ENCODE assay signal across 8 cellular contexts in genomic region chr9:21789541-21790037, GRCh38. TPM values are rescaled to one million over a fixed set of nuclear protein-coding genes. Genes with fewer than 3 reads are reported as not detected.
A peak's percentile ranks its signal among the peaks of the same experiment; 100 is the strongest.
DNase-seq lines count a peak whose midpoint lies in the region; ATAC-seq and TF ChIP-seq lines count a peak whose summit lies in the region.

No MANE protein-coding gene starts in this region.

- TF ChIP-seq CTCF in HCT116 (IDR thresholded peaks at IDR 0.05 in 2 of 3, conservative IDR thresholded peaks at IDR 0.05 in 1 of 3; ENCODE audit: borderline replicate concordance in 1 of 3, insufficient read depth in 1 of 3, low read depth in 2 of 3, low read length in 2 of 3): peak; percentile 50 to 96 (median 85)
- peak; percentile 80 for TF ChIP-seq CTCF in Loucy (conservative IDR thresholded peaks at IDR 0.05; ENCODE audit: low read length)
- TF ChIP-seq CTCF in astrocyte of the spinal cord (IDR thresholded peaks at IDR 0.05; ENCODE audit: low read depth, low read length): peak; percentile 69
- TF ChIP-seq CTCF in smooth muscle cell (IDR thresholded peaks at IDR 0.05; ENCODE audit: borderline replicate concordance, insufficient read depth, poor library complexity, severe bottlenecking): peak; percentile 78

- peak; percentile 76 for ATAC-seq in HCT116

- CTCF ChIA-PET in HCT116 (lab: Charles Lee): interaction anchor here (0.7 to 2.6 kb wide), 14 partner anchors 10 to 554 kb away, joined by 3 to 29 read pairs (median 6); no protein-coding TSS in a partner anchor

- H3K4me3 ChIP-seq in HCT116 (replicated peaks in 1 of 2; ENCODE audit: low read depth in 1 of 2, low read length in 2 of 2) (no peak overlapping the region), Loucy (ENCODE audit: low read length, poor library complexity, severe bottlenecking) (peak overlapping the region; percentile 65), astrocyte of the spinal cord (ENCODE audit: low read depth, low read length) (peak overlapping the region; percentile 27), iPS-15b (ENCODE audit: low read depth, low read length) (peak overlapping the region; percentile 19), smooth muscle cell (peak overlapping the region; percentile 42)

- H4K20me1 ChIP-seq in HCT116 (ENCODE audit: insufficient read depth) (no peaks in the 10 kb centered on the region), Loucy (ENCODE audit: insufficient read depth, low read length, poor library complexity, severe bottlenecking) (no peaks in the 10 kb centered on the region), smooth muscle cell (ENCODE audit: low read depth) (no peaks in the 10 kb centered on the region)

- BruUV-seq in HCT116 (replicated peaks; lab: Mats Ljungman, UMichigan): no TSS peak

- intact Hi-C loops in HCT116 (cut with micrococcal nuclease): loop anchor here (2.0 to 10.0 kb wide), 9 partner anchors 105 to 592 kb away; no protein-coding TSS in a partner anchor

- peak overlapping the region; percentile 64 for H3K9ac ChIP-seq in HCT116 (ENCODE audit: low read length)
- H3K9ac ChIP-seq in Loucy (ENCODE audit: low read depth, low read length, poor library complexity, severe bottlenecking): no peak overlapping the region
- H3K9ac ChIP-seq in iPS-15b (ENCODE audit: low read depth, low read length): no peak overlapping the region
- H3K9ac ChIP-seq in smooth muscle cell (ENCODE audit: low read depth): no peak overlapping the region

- H3K36me3 ChIP-seq in HCT116 (ENCODE audit: control insufficient read depth in 1 of 2, insufficient read depth in 2 of 2, low read length in 2 of 2) (no peaks in the 10 kb centered on the region), Loucy (ENCODE audit: insufficient read depth, low read length) (no peaks in the 10 kb centered on the region), iPS-15b (ENCODE audit: control insufficient read depth, insufficient read depth, low read length) (no peaks in the 10 kb centered on the region), smooth muscle cell (ENCODE audit: low read depth) (no peaks in the 10 kb centered on the region)

- WGBS in smooth muscle cell (ENCODE audit: low lambda C conversion rate): 0% methylated on average over 2 of the region's 2 CpGs

- H3K27ac ChIP-seq in HCT116 (ENCODE audit: low read depth, low read length): peak overlapping the region; percentile 97
- no peak overlapping the region for H3K27ac ChIP-seq in smooth muscle cell (ENCODE audit: low read depth)

- H3K79me2 ChIP-seq in HCT116 (ENCODE audit: insufficient read depth, low read length) (peaks cover 26% of the 10 kb centered on the region), Loucy (ENCODE audit: insufficient read depth, low read length) (no peaks in the 10 kb centered on the region), smooth muscle cell (ENCODE audit: low read depth) (no peaks in the 10 kb centered on the region)

- no peaks in the 10 kb centered on the region for H3F3A ChIP-seq in Loucy (ENCODE audit: low read depth)
- H3F3A ChIP-seq in smooth muscle cell (ENCODE audit: low read depth): no peaks in the 10 kb centered on the region

- H3K4me1 ChIP-seq in HCT116 (ENCODE audit: control insufficient read depth in 1 of 2, insufficient read depth in 2 of 2, low read length in 2 of 2) (peaks cover 28 to 57% of the 10 kb centered on the region in 2 experiments), Loucy (ENCODE audit: insufficient read depth, low read length, poor library complexity, severe bottlenecking) (no peaks in the 10 kb centered on the region), iPS-15b (ENCODE audit: control insufficient read depth, insufficient read depth, low read length) (no peaks in the 10 kb centered on the region), smooth muscle cell (ENCODE audit: low read depth) (peaks cover 3% of the 10 kb centered on the region)

- POLR2A ChIA-PET in HCT116 (lab: Charles Lee): interaction anchor here (1.1 to 3.0 kb wide), 8 partner anchors 9 to 232 kb away, joined by 3 to 33 read pairs (median 6); no protein-coding TSS in a partner anchor

- RAD21 ChIA-PET in HCT116 (lab: Charles Lee; ENCODE audit: low non-redundant PET in 1 of 2, low total read pairs in 2 of 2, uncharacterized antibody in 2 of 2, unreplicated experiment in 2 of 2): interaction anchor here in 1 of 2 experiments (1.3 kb wide), 1 partner anchor 324 kb away, joined by 6 read pairs; no protein-coding TSS in a partner anchor

- H2AFZ ChIP-seq in HCT116 (ENCODE audit: low read depth, low read length, poor library complexity, severe bottlenecking) (no peak overlapping the region), Loucy (ENCODE audit: low read length) (no peak overlapping the region), smooth muscle cell (ENCODE audit: low read depth) (peak overlapping the region; percentile 46)

- DNase-seq in activated CD4-positive, CD25-positive, alpha-beta regulatory T cell treated with anti-CD3 and anti-CD28 coated beads, Interleukin-2, amount 50 U/mL, for 16 hours (ENCODE audit: low read depth, low spot score): peak; percentile 18
- DNase-seq in activated CD4-positive, CD25-positive, alpha-beta regulatory T cell treated with anti-CD3 and anti-CD28 coated beads, Interleukin-2, amount 50 U/mL, for 72 hours: no peak
- peak; percentile 92 for DNase-seq in HCT116 (ENCODE audit: low read depth, low spot score)
- DNase-seq in SHP77 treated with DMSO at 0.1 percent for 48 hours (lab: John Stamatoyannopoulos, UW): peak; percentile 19
- DNase-seq in astrocyte of the spinal cord (ENCODE audit: low read depth, low spot score): peak; percentile 95
- DNase-seq in smooth muscle cell (lab: John Stamatoyannopoulos, UW; ENCODE audit: unreplicated experiment): no peak

- H3K9me3 ChIP-seq in HCT116 (ENCODE audit: control insufficient read depth in 1 of 2, insufficient read depth in 1 of 2, low read depth in 1 of 2, low read length in 2 of 2) (no peaks in the 10 kb centered on the region), Loucy (ENCODE audit: insufficient read depth, low read depth, low read length) (no peaks in the 10 kb centered on the region), iPS-15b (ENCODE audit: control insufficient read depth, insufficient read depth, low read length) (no peaks in the 10 kb centered on the region), smooth muscle cell (replicated peaks; ENCODE audit: low read depth) (no peaks in the 10 kb centered on the region)

- no peak for TF ChIP-seq POLR2A in HCT116 (IDR thresholded peaks at IDR 0.05; ENCODE audit: borderline replicate concordance, extremely low read depth, insufficient read depth, insufficient read length)

- in situ Hi-C loops in astrocyte of the spinal cord (cut with HindIII; ENCODE audit: low sequenced_read_pairs): loop anchor here (25.0 kb wide), 1 partner anchor 202 kb away; no protein-coding TSS in a partner anchor

- no peaks in the 10 kb centered on the region for H3K9me2 ChIP-seq in HCT116 (ENCODE audit: insufficient read depth)
- no peaks in the 10 kb centered on the region for H3K9me2 ChIP-seq in Loucy (replicated peaks; ENCODE audit: low read depth, low read length)

- no peaks in the 10 kb centered on the region for H3K27me3 ChIP-seq in HCT116 (ENCODE audit: insufficient read depth, low read length)
- H3K27me3 ChIP-seq in Loucy (ENCODE audit: insufficient read depth, low read length, poor library complexity, severe bottlenecking): no peaks in the 10 kb centered on the region
- peaks cover 44% of the 10 kb centered on the region for H3K27me3 ChIP-seq in iPS-15b (ENCODE audit: control insufficient read depth, insufficient read depth, low read length)
- peaks cover 35% of the 10 kb centered on the region for H3K27me3 ChIP-seq in smooth muscle cell (ENCODE audit: low read depth)

- H3K4me2 ChIP-seq in HCT116 (ENCODE audit: low read length): peak overlapping the region; percentile 76
- H3K4me2 ChIP-seq in Loucy (ENCODE audit: low read depth, low read length, poor library complexity, severe bottlenecking): peak overlapping the region; percentile 51
- peak overlapping the region; percentile 83 for H3K4me2 ChIP-seq in smooth muscle cell

- TF ChIP-seq RAD21 in HCT116 (IDR thresholded peaks at IDR 0.05; ENCODE audit: low read depth): peak; percentile 91

TF ChIP-seq in HCT116, 20 proteins besides CTCF, POLR2A, EP300 and RAD21 (continues in another document):
- TF ChIP-seq ZBTB33 (IDR thresholded peaks at IDR 0.05; ENCODE audit: extremely low read depth, insufficient replicate concordance, low read length): no peak

RNA-seq across cellular contexts. Expression of gene MTAP, which starts 12.8 kb away (rescaled TPM):
- total RNA-seq in HCT116 (2021; ENCODE audit: unreplicated experiment): 326 TPM
- 76.1 and 98.0 TPM in 2 replicates for polyA plus RNA-seq in HCT116 (2012)
- 39.6 and 42.7 TPM in 2 replicates for total RNA-seq in smooth muscle cell
- 19.1 and 26.1 TPM in 2 replicates for polyA plus RNA-seq in smooth muscle cell

Comparison
In these comparisons a context has a peak if more than half of its experiments do, and no peak if none do; other contexts are left out.
1. DNase-seq: peak in activated CD4-positive, CD25-positive, alpha-beta regulatory T cell treated with anti-CD3 and anti-CD28 coated beads, Interleukin-2, amount 50 U/mL, for 16 hours (single experiment), HCT116 (single experiment), SHP77 treated with DMSO at 0.1 percent for 48 hours (single experiment) and astrocyte of the spinal cord (single experiment); none in activated CD4-positive, CD25-positive, alpha-beta regulatory T cell treated with anti-CD3 and anti-CD28 coated beads, Interleukin-2, amount 50 U/mL, for 72 hours (single experiment) and smooth muscle cell (single experiment).
2. H3K4me3 ChIP-seq: peak in Loucy (single experiment), astrocyte of the spinal cord (single experiment), iPS-15b (single experiment) and smooth muscle cell (single experiment); none in HCT116 (0 of 2).
3. Peak in every context shown above with its lines, with median percentiles within 50 percentile points of each other: H3K4me2 ChIP-seq and CTCF ChIP-seq.